1 cellular context compared by ENCODE assay signal in genomic region chr1:116919802-116920201, GRCh38.
TF ChIP-seq lines count a peak whose summit lies in the region.

No MANE protein-coding gene starts in this region.

TF ChIP-seq in GM23338, 12 proteins besides CTCF, POLR2A, EP300 and RAD21 (continued from another document):
- no peak for TF ChIP-seq ZNF462 (CRISPR knock-in tag; IDR thresholded peaks at IDR 0.05)
- no peak for TF ChIP-seq EZH2 (IDR thresholded peaks at IDR 0.05; ENCODE audit: low read depth, unreplicated experiment)
- TF ChIP-seq STAT1 (IDR thresholded peaks at IDR 0.05; ENCODE audit: unreplicated experiment), result no peak
- TF ChIP-seq REST (IDR thresholded peaks at IDR 0.05; ENCODE audit: unreplicated experiment), result no peak
TF ChIP-seq in GM23338: peak in this region for 0.
